Comparison of ENCODE assay signal across 24 cellular contexts in genomic region chr19:2132191-2132590, GRCh38.
"Had no signal": no experiment of that assay in that cellular context is flagged by ENCODE, and none has a peak within 500 bp of the region (broad histone marks: within the 10 kb centered on the region; RNA-seq: fewer than 3 reads in every experiment).

No MANE protein-coding gene starts in this region.

- H3K27me3 ChIP-seq: brain microvascular endothelial cell had no signal

- H3K27me3 Mint-ChIP-seq: activated CD4-positive, alpha-beta memory T cell treated with anti-CD3 and anti-CD28 coated beads for 36 hours; activated CD4-positive, alpha-beta T cell treated with anti-CD3 and anti-CD28 coated beads, Interleukin-2, amount 10 ng/mL, durations not matched to agents 7 days and 5 days; activated naive CD8-positive, alpha-beta T cell treated with anti-CD3 and anti-CD28 coated beads, Interleukin-2, amount 50 U/mL, for 24 hours; IgD-negative memory B cell; T-cell had no signal

- H3K9me3 Mint-ChIP-seq: activated CD4-positive, alpha-beta memory T cell treated with anti-CD3 and anti-CD28 coated beads for 36 hours; activated CD4-positive, alpha-beta T cell treated with anti-CD3 and anti-CD28 coated beads, Interleukin-2, amount 10 ng/mL, durations not matched to agents 7 days and 5 days; activated naive CD4-positive, alpha-beta T cell treated with anti-CD3 and anti-CD28 coated beads, Interleukin-2, amount 50 U/mL, for 72 hours; activated naive CD8-positive, alpha-beta T cell treated with anti-CD3 and anti-CD28 coated beads, Interleukin-2, amount 50 U/mL, for 24 hours; activated T-cell treated with anti-CD3 and anti-CD28 coated beads, Interleukin-2, amount 50 U/mL, for 4 hours; IgD-negative memory B cell; T-cell had no signal

- H3K27ac Mint-ChIP-seq: activated CD4-positive, alpha-beta memory T cell treated with anti-CD3 and anti-CD28 coated beads for 36 hours; activated CD4-positive, alpha-beta T cell treated with anti-CD3 and anti-CD28 coated beads, Interleukin-2, amount 10 ng/mL, durations not matched to agents 7 days and 5 days; activated naive CD8-positive, alpha-beta T cell treated with anti-CD3 and anti-CD28 coated beads, Interleukin-2, amount 50 U/mL, for 24 hours; T-cell had no signal

- H3K4me3 ChIP-seq: SK-N-MC had no signal

- H3K4me3 Mint-ChIP-seq: activated CD4-positive, alpha-beta memory T cell treated with anti-CD3 and anti-CD28 coated beads for 36 hours; activated CD4-positive, alpha-beta T cell treated with anti-CD3 and anti-CD28 coated beads, Interleukin-2, amount 10 ng/mL, durations not matched to agents 7 days and 5 days; activated naive CD8-positive, alpha-beta T cell treated with anti-CD3 and anti-CD28 coated beads, Interleukin-2, amount 50 U/mL, for 24 hours; activated T-cell treated with anti-CD3 and anti-CD28 coated beads, Interleukin-2, amount 50 U/mL, for 4 hours; IgD-negative memory B cell; T-cell had no signal

- ATAC-seq: activated naive CD4-positive, alpha-beta T cell treated with anti-CD3 and anti-CD28 coated beads, Interleukin-2, amount 50 U/mL, for 72 hours; activated naive CD8-positive, alpha-beta T cell treated with anti-CD3 and anti-CD28 coated beads, Interleukin-2, amount 50 U/mL, for 24 hours; activated T-cell treated with anti-CD3 and anti-CD28 coated beads, Interleukin-2, amount 50 U/mL, for 4 hours; PC-3; T-cell had no signal

- H3K36me3 Mint-ChIP-seq: IgD-negative memory B cell had no signal

- H3K27ac ChIP-seq: brain microvascular endothelial cell, SK-N-MC had no signal

- H3K4me1 Mint-ChIP-seq: activated CD4-positive, alpha-beta T cell treated with anti-CD3 and anti-CD28 coated beads, Interleukin-2, amount 10 ng/mL, durations not matched to agents 7 days and 5 days; activated naive CD8-positive, alpha-beta T cell treated with anti-CD3 and anti-CD28 coated beads, Interleukin-2, amount 50 U/mL, for 24 hours; IgD-negative memory B cell had no signal

- DNase-seq: activated CD4-positive, alpha-beta memory T cell treated with anti-CD3 and anti-CD28 coated beads for 36 hours; activated CD4-positive, alpha-beta T cell treated with anti-CD3 and anti-CD28 coated beads, Interleukin-2, amount 10 ng/mL, durations not matched to agents 7 days and 5 days; activated CD4-positive, CD25-positive, alpha-beta regulatory T cell; activated CD8-positive, alpha-beta memory T cell treated with anti-CD3 and anti-CD28 coated beads for 24 hours; activated effector memory CD4-positive, alpha-beta T cell treated with anti-CD3 and anti-CD28 coated beads, Interleukin-2, amount 50 U/mL, for 16 hours; activated naive CD4-positive, alpha-beta T cell treated with Interleukin-2 at 50 U/mL for 16 hours; activated naive CD8-positive, alpha-beta T cell treated with anti-CD3 and anti-CD28 coated beads, Interleukin-2, amount 50 U/mL, for 24 hours; activated T-cell treated with anti-CD3 and anti-CD28 coated beads, Interleukin-2, amount 50 U/mL, for 4 hours; amygdala; brain microvascular endothelial cell; KG1; NCI-H1105; NCI-H1436 treated with DMSO at 0.1 percent for 48 hours; NCI-H187; NCI-H2081; NCI-H446; NCI-H524; PC-3; T-cell; T-helper 2 cell; T1000 had no signal
